6 cellular contexts compared by ENCODE assay signal in the genomic region with DNA sequence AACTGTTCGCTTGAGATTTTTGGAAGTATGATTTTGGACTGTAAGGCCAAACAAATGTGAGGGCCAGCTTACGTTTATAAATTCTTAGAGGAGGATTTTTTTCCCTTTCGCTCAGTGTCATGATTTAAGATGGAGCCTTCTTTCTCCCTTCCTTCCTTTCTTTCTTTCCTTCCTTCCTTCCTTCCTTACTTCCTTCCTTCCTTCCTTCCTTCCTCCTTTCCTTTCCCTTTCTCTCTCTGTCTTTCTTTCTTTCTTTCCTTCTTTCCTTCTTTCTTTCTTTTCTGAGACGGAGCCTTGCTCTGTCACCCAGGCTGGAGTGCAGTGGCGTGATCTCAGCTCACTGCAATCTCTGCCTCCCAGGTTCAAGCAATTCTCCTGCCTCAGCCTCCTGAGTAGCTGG. TPM values are rescaled to one million over a fixed set of nuclear protein-coding genes. Genes with fewer than 3 reads are reported as not detected.
"Had no signal": no experiment of that assay in that cellular context is flagged by ENCODE, and none has a peak within 500 bp of the region (broad histone marks: within the 10 kb centered on the region; RNA-seq: fewer than 3 reads in every experiment).

No MANE protein-coding gene starts in this region.

RNA-seq across cellular contexts. Expression of gene ACTN2, which starts 17.4 kb away (rescaled TPM):
- total RNA-seq: left colon; left lobe of liver; naive thymus-derived CD4-positive, alpha-beta T cell had no signal
- polyA plus RNA-seq: immature natural killer cell; keratinocyte; mammary epithelial cell; naive thymus-derived CD4-positive, alpha-beta T cell had no signal
